22 cellular contexts compared by ENCODE assay signal in genomic region chr21:14084701-14085100, GRCh38.
DNase-seq lines count a peak whose midpoint lies in the region; ATAC-seq and TF ChIP-seq lines count a peak whose summit lies in the region.
"Had no signal": no experiment of that assay in that cellular context is flagged by ENCODE, and none has a peak within 500 bp of the region (broad histone marks: within the 10 kb centered on the region; RNA-seq: fewer than 3 reads in every experiment).

No MANE protein-coding gene starts in this region.

- no peak for TF ChIP-seq CTCF in right atrium auricular region (IDR thresholded peaks at IDR 0.05)
- no peak for TF ChIP-seq CTCF in heart left ventricle (IDR thresholded peaks at IDR 0.05)
- TF ChIP-seq CTCF in sigmoid colon (IDR thresholded peaks at IDR 0.05): no peak
- no peak for TF ChIP-seq CTCF in testis (IDR thresholded peaks at IDR 0.05)

- H3K36me3 ChIP-seq in right atrium auricular region (no peaks in the 10 kb centered on the region), heart left ventricle (peaks cover 0 to 2% (median 0%) of the 10 kb centered on the region in 9 donors), H7 (replicated peaks; ENCODE audit: control insufficient read depth, insufficient read depth, low read length) (no peaks in the 10 kb centered on the region), sigmoid colon (peaks cover 0 to 39% (median 9%) of the 10 kb centered on the region in 4 donors), testis (ENCODE audit: low read depth, missing control alignments) (no peaks in the 10 kb centered on the region)
- H3K36me3 ChIP-seq: HAP-1 had no signal

- no peaks in the 10 kb centered on the region for H3K9me3 ChIP-seq in right atrium auricular region
- H3K9me3 ChIP-seq in heart left ventricle: peaks cover 0 to 16% (median 3%) of the 10 kb centered on the region in 12 donors
- H3K9me3 ChIP-seq in sigmoid colon: peaks cover 0 to 5% (median 0%) of the 10 kb centered on the region in 4 donors
- H3K9me3 ChIP-seq in testis: no peaks in the 10 kb centered on the region
- H3K9me3 ChIP-seq: A549, BE2C, HAP-1 had no signal

- H3K4me3 ChIP-seq in right atrium auricular region (no peak overlapping the region), heart left ventricle (no peak overlapping the region), H7 (ENCODE audit: insufficient read depth, low read depth, low read length) (no peak overlapping the region), sigmoid colon (no peak overlapping the region), testis (peak overlapping the region in 1 of 2 donors; percentile 26)
- H3K4me3 ChIP-seq: A549; BLaER1 treated with 17β-estradiol and CSF1 and Interleukin-3, amounts not matched to agents 10 nM and 100 nM; GM12878; GM23338; HAP-1 had no signal

- no peak overlapping the region for H3K27ac ChIP-seq in right atrium auricular region
- H3K27ac ChIP-seq in heart left ventricle: no peak overlapping the region
- H3K27ac ChIP-seq in sigmoid colon: no peak overlapping the region
- no peak overlapping the region for H3K27ac ChIP-seq in testis
- H3K27ac ChIP-seq: A549; BLaER1 treated with 17β-estradiol and CSF1 and Interleukin-3, amounts not matched to agents 10 nM and 100 nM had no signal

- H3K4me1 ChIP-seq in right atrium auricular region: no peaks in the 10 kb centered on the region
- H3K4me1 ChIP-seq in heart left ventricle: no peaks in the 10 kb centered on the region
- no peaks in the 10 kb centered on the region for H3K4me1 ChIP-seq in sigmoid colon
- H3K4me1 ChIP-seq in testis: no peaks in the 10 kb centered on the region
- H3K4me1 ChIP-seq: A549; BE2C; BLaER1 treated with 17β-estradiol and CSF1 and Interleukin-3, amounts not matched to agents 10 nM and 100 nM; HAP-1 had no signal

- DNase-seq in right atrium auricular region (ENCODE audit: low spot score) (peak; percentile 13), heart left ventricle (no peak), H7 (peak; percentile 13), sigmoid colon (peak; percentile 41), testis (no peak), retina (no peak)
- DNase-seq: 8988T; ACHN; AML-193; BE2C; CD4-positive, alpha-beta T cell; CD8-positive, alpha-beta memory T cell; DMS 273 treated with DMSO at 0.1 percent for 48 hours; DMS79; EL; GDM1; HFFc6 had no signal

- intact Hi-C loops in heart left ventricle (cut with DNase I) (no loop called here), sigmoid colon (cut with DNase I) (no loop called here), testis (cut with DNase I; ENCODE audit: low total_unique reads) (no loop called here)

- TF ChIP-seq POLR2A in heart left ventricle (IDR thresholded peaks at IDR 0.05) (no peak), sigmoid colon (IDR thresholded peaks at IDR 0.05) (no peak), testis (IDR thresholded peaks at IDR 0.05) (no peak)

- no peak for ATAC-seq in heart left ventricle
- ATAC-seq: A549, GM12878, GM23338 had no signal

- 89 to 99% (median 99%) methylated on average over 14 to 25 of the region's 25 CpGs for WGBS in heart left ventricle, 4 donors
- WGBS in sigmoid colon, 2 donors: 94 to 98% methylated on average over 25 of the region's 25 CpGs
- 78 to 98% methylated on average over 12 to 25 of the region's 25 CpGs for WGBS in testis, 2 donors

- TF ChIP-seq EP300 in sigmoid colon (IDR thresholded peaks at IDR 0.05): no peak

- no peaks in the 10 kb centered on the region for H3K27me3 ChIP-seq in right atrium auricular region
- no peaks in the 10 kb centered on the region for H3K27me3 ChIP-seq in heart left ventricle
- H3K27me3 ChIP-seq in H7 (ENCODE audit: control insufficient read depth, insufficient read depth, low read length): no peaks in the 10 kb centered on the region
- no peaks in the 10 kb centered on the region for H3K27me3 ChIP-seq in sigmoid colon
- no peaks in the 10 kb centered on the region for H3K27me3 ChIP-seq in testis
- H3K27me3 ChIP-seq: BE2C; BLaER1 treated with 17β-estradiol and CSF1 and Interleukin-3, amounts not matched to agents 10 nM and 100 nM had no signal

Comparison
In these comparisons a context has a peak if more than half of its experiments do, and no peak if none do; other contexts are left out.
1. DNase-seq: peak in right atrium auricular region (single experiment), H7 (single experiment) and sigmoid colon (single experiment); none in heart left ventricle (0 of 5), testis (single experiment) and retina (single experiment).